21 cellular contexts compared by ENCODE assay signal in genomic region chr20:34049897-34050695, GRCh38. TPM values are rescaled to one million over a fixed set of nuclear protein-coding genes. Genes with fewer than 3 reads are reported as not detected.
A peak's percentile ranks its signal among the peaks of the same experiment; 100 is the strongest.
DNase-seq lines count a peak whose midpoint lies in the region; ATAC-seq and TF ChIP-seq lines count a peak whose summit lies in the region.
"Had no signal": no experiment of that assay in that cellular context is flagged by ENCODE, and none has a peak within 500 bp of the region (broad histone marks: within the 10 kb centered on the region; RNA-seq: fewer than 3 reads in every experiment).

No MANE protein-coding gene starts in this region.

- no peak overlapping the region for H3K18ac ChIP-seq in trophoblast cell (ENCODE audit: low read length)
- H3K18ac ChIP-seq in mesendoderm (ENCODE audit: low read length): no peak overlapping the region

- no peak overlapping the region for H3K4me3 ChIP-seq in CD8-positive, alpha-beta memory T cell (ENCODE audit: low read length)
- no peak overlapping the region for H3K4me3 ChIP-seq in trophoblast cell (ENCODE audit: low read depth, low read length)
- H3K4me3 ChIP-seq in mesendoderm (ENCODE audit: low read length): no peak overlapping the region

- no peak overlapping the region for H3K23ac ChIP-seq in trophoblast cell (ENCODE audit: low read length)
- no peak overlapping the region for H3K23ac ChIP-seq in mesendoderm (ENCODE audit: low read length)

- no peak overlapping the region for H2AFZ ChIP-seq in trophoblast cell (ENCODE audit: insufficient read depth, low read length, poor library complexity)

- no peak overlapping the region for H2BK12ac ChIP-seq in trophoblast cell (ENCODE audit: low read length)

- no peak for ATAC-seq in GM18858 (IDR thresholded peaks at IDR 0.05; ENCODE audit: unreplicated experiment)
- ATAC-seq: stimulated activated naive CD8-positive, alpha-beta T cell treated with anti-CD3 and anti-CD28 coated beads, Interleukin-15, amount 100 ng/mL, for 72 hours had no signal

- CTCF ChIA-PET in CD8-positive, alpha-beta memory T cell (lab: Charles Lee): no interaction called here

- peaks cover 37% of the 10 kb centered on the region for H3K4me1 ChIP-seq in CD8-positive, alpha-beta memory T cell (ENCODE audit: insufficient read depth, low read length)
- H3K4me1 ChIP-seq in trophoblast cell (ENCODE audit: control insufficient read depth in 1 of 2, insufficient read depth in 2 of 2, low read length in 2 of 2): peaks cover 0 to 2% of the 10 kb centered on the region in 2 experiments
- peaks cover 7% of the 10 kb centered on the region for H3K4me1 ChIP-seq in mesendoderm (ENCODE audit: control insufficient read depth, low read depth, low read length)

- H2BK120ac ChIP-seq in trophoblast cell (ENCODE audit: insufficient read depth, low read length, poor library complexity) (no peak overlapping the region), mesendoderm (ENCODE audit: low read depth, low read length) (no peak overlapping the region)

- H3K9ac ChIP-seq in trophoblast cell (ENCODE audit: low read length) (no peak overlapping the region), mesendoderm (ENCODE audit: low read length) (no peak overlapping the region)

- peaks cover 4% of the 10 kb centered on the region for H3K79me2 ChIP-seq in trophoblast cell (ENCODE audit: control insufficient read depth, insufficient read depth, low read length, poor library complexity)
- peaks cover 23% of the 10 kb centered on the region for H3K79me2 ChIP-seq in mesendoderm (ENCODE audit: control insufficient read depth, insufficient read depth, low read length)

- no peak overlapping the region for H4K91ac ChIP-seq in trophoblast cell (ENCODE audit: low read depth, low read length)

- H3K79me1 ChIP-seq in trophoblast cell (ENCODE audit: low read length): no peaks in the 10 kb centered on the region
- H3K79me1 ChIP-seq in mesendoderm (ENCODE audit: low read length): peaks cover 28% of the 10 kb centered on the region

- H3K4me3 Mint-ChIP-seq in CD8-positive, alpha-beta memory T cell: no peak overlapping the region
- H3K4me3 Mint-ChIP-seq in glutamatergic neuron (ENCODE audit: unreplicated experiment): peak overlapping the region; percentile 20
- H3K4me3 Mint-ChIP-seq: stimulated activated naive CD8-positive, alpha-beta T cell treated with anti-CD3 and anti-CD28 coated beads, Interleukin-15, amount 100 ng/mL, for 72 hours; type B pancreatic cell had no signal

- DNase-seq in CD8-positive, alpha-beta memory T cell: no peak
- DNase-seq in NCI-H446 (lab: John Stamatoyannopoulos, UW) (peak; percentile 23 to 50), glutamatergic neuron (no peak), trophoblast cell (no peak), mesendoderm (no peak)
- no peak for DNase-seq in activated CD4-positive, alpha-beta T cell treated with anti-CD3 and anti-CD28 coated beads, Interleukin-2, amount 50 U/mL, for 1 hour
- DNase-seq: AML-193; Caco-2; dermis blood vessel endothelial cell; H7; hypothalamus; mammary epithelial cell; NCI-H1105 treated with DMSO at 0.1 percent for 48 hours; NCI-H2081 treated with DMSO at 0.1 percent for 48 hours; NCI-H524 treated with DMSO at 0.1 percent for 48 hours; RPMI8226; stimulated activated naive CD8-positive, alpha-beta T cell treated with anti-CD3 and anti-CD28 coated beads, Interleukin-15, amount 100 ng/mL, for 72 hours; T1000 had no signal

- H3K4me2 ChIP-seq in trophoblast cell (ENCODE audit: low read length): no peak overlapping the region
- no peak overlapping the region for H3K4me2 ChIP-seq in mesendoderm (ENCODE audit: low read length)

- H2AK5ac ChIP-seq in trophoblast cell (ENCODE audit: low read length) (no peak overlapping the region), mesendoderm (ENCODE audit: low read length) (no peak overlapping the region)

- POLR2A ChIA-PET in CD8-positive, alpha-beta memory T cell (lab: Charles Lee): no interaction called here

- H2BK5ac ChIP-seq in trophoblast cell (ENCODE audit: low read depth, low read length, poor library complexity) (no peak overlapping the region), mesendoderm (ENCODE audit: low read length) (no peak overlapping the region)

- H3K27me3 ChIP-seq in CD8-positive, alpha-beta memory T cell (ENCODE audit: insufficient read depth, low read length, poor library complexity, severe bottlenecking): no peaks in the 10 kb centered on the region
- H3K27me3 ChIP-seq in trophoblast cell (ENCODE audit: insufficient read depth, low read length) (no peaks in the 10 kb centered on the region), mesendoderm (ENCODE audit: insufficient read depth, low read length, poor library complexity) (no peaks in the 10 kb centered on the region)

- H3K27ac Mint-ChIP-seq in CD8-positive, alpha-beta memory T cell: peak overlapping the region in 7 of 8 donors; percentile 37 to 81 (median 47)
- peak overlapping the region; percentile 46 for H3K27ac Mint-ChIP-seq in glutamatergic neuron (ENCODE audit: unreplicated experiment)
- H3K27ac Mint-ChIP-seq: activated T-helper 2 cell treated with anti-CD3 and anti-CD28 coated beads, Interferon-gamma antibody, Interleukin-2, Interleukin-4, amounts not matched to agents 10 μg/mL and 5 μg/mL and 100 μg/mL, durations not matched to agents 14 hours and 24 hours and 36 hours; type B pancreatic cell had no signal

- H4K8ac ChIP-seq in trophoblast cell (ENCODE audit: low read depth, low read length): no peak overlapping the region
- H4K8ac ChIP-seq in mesendoderm (ENCODE audit: low read depth, low read length): no peak overlapping the region

- no peak overlapping the region for H3K14ac ChIP-seq in trophoblast cell (ENCODE audit: low read length)

- H3K56ac ChIP-seq in mesendoderm (ENCODE audit: low read length): no peak overlapping the region

- no peak overlapping the region for H2BK15ac ChIP-seq in mesendoderm (replicated peaks; ENCODE audit: low read depth)

- no peak overlapping the region for H4K5ac ChIP-seq in mesendoderm (ENCODE audit: low read length)

- no peak overlapping the region for H4K12ac ChIP-seq in trophoblast cell (ENCODE audit: low read depth, low read length)

- H3K4me1 Mint-ChIP-seq in CD8-positive, alpha-beta memory T cell: peaks cover 76 to 98% (median 96%) of the 10 kb centered on the region in 3 donors
- H3K4me1 Mint-ChIP-seq in glutamatergic neuron (ENCODE audit: low read depth, unreplicated experiment): peaks cover 37% of the 10 kb centered on the region

- no peaks in the 10 kb centered on the region for H3K9me3 Mint-ChIP-seq in CD8-positive, alpha-beta memory T cell
- peaks cover 3% of the 10 kb centered on the region for H3K9me3 Mint-ChIP-seq in glutamatergic neuron (ENCODE audit: unreplicated experiment)
- H3K9me3 Mint-ChIP-seq: activated T-helper 2 cell treated with anti-CD3 and anti-CD28 coated beads, Interferon-gamma antibody, Interleukin-2, Interleukin-4, amounts not matched to agents 10 μg/mL and 5 μg/mL and 100 μg/mL, durations not matched to agents 14 hours and 24 hours and 36 hours; stimulated activated naive CD8-positive, alpha-beta T cell treated with anti-CD3 and anti-CD28 coated beads, Interleukin-15, amount 100 ng/mL, for 72 hours; type B pancreatic cell had no signal

- peaks cover 0 to 3% of the 10 kb centered on the region in 2 donors for H3K27me3 Mint-ChIP-seq in CD8-positive, alpha-beta memory T cell
- H3K27me3 Mint-ChIP-seq in glutamatergic neuron (ENCODE audit: unreplicated experiment): peaks cover 3% of the 10 kb centered on the region
- H3K27me3 Mint-ChIP-seq: stimulated activated naive CD8-positive, alpha-beta T cell treated with anti-CD3 and anti-CD28 coated beads, Interleukin-15, amount 100 ng/mL, for 72 hours; type B pancreatic cell had no signal

- H3K27ac ChIP-seq in CD8-positive, alpha-beta memory T cell (ENCODE audit: low read depth, low read length): no peak overlapping the region
- H3K27ac ChIP-seq in trophoblast cell (ENCODE audit: low read depth, low read length): no peak overlapping the region
- no peak overlapping the region for H3K27ac ChIP-seq in mesendoderm (ENCODE audit: low read depth, low read length)

- TF ChIP-seq CTCF in glutamatergic neuron (IDR thresholded peaks at IDR 0.05; ENCODE audit: partially characterized antibody, unreplicated experiment): no peak

- H3K4ac ChIP-seq in trophoblast cell (ENCODE audit: low read depth, low read length) (peak overlapping the region; percentile 53), mesendoderm (ENCODE audit: low read depth, low read length) (no peak overlapping the region)

- H3K36me3 ChIP-seq in CD8-positive, alpha-beta memory T cell (ENCODE audit: insufficient read depth, low read length): no peaks in the 10 kb centered on the region
- H3K36me3 ChIP-seq in trophoblast cell (ENCODE audit: control insufficient read depth in 1 of 2, insufficient read depth in 2 of 2, low read length in 2 of 2) (no peaks in the 10 kb centered on the region), mesendoderm (ENCODE audit: control insufficient read depth, insufficient read depth, low read length) (no peaks in the 10 kb centered on the region)

- H3K9me3 ChIP-seq in CD8-positive, alpha-beta memory T cell (ENCODE audit: low read length): no peaks in the 10 kb centered on the region
- no peaks in the 10 kb centered on the region for H3K9me3 ChIP-seq in trophoblast cell (ENCODE audit: insufficient read depth, low read depth, low read length)
- H3K9me3 ChIP-seq: Caco-2 had no signal

- H3K36me3 Mint-ChIP-seq in CD8-positive, alpha-beta memory T cell: peaks cover 0 to 25% (median 1%) of the 10 kb centered on the region in 3 donors
- H3K36me3 Mint-ChIP-seq in glutamatergic neuron (ENCODE audit: unreplicated experiment): no peaks in the 10 kb centered on the region
- H3K36me3 Mint-ChIP-seq: type B pancreatic cell had no signal

- WGBS in trophoblast cell (ENCODE audit: extremely low coverage, insufficient coverage, insufficient read length): no CpG with 5 or more reads among the region's 4 CpGs
- no CpG with 5 or more reads among the region's 4 CpGs for WGBS in mesendoderm (ENCODE audit: extremely low coverage, insufficient coverage, low lambda C conversion rate)

RNA-seq across cellular contexts. Expression of gene RALY, which starts 56.4 kb away (rescaled TPM):
- total RNA-seq in CD8-positive, alpha-beta memory T cell: 100 to 1,000 TPM; 159 to 160 TPM
- polyA plus RNA-seq in CD8-positive, alpha-beta memory T cell: 230 TPM
- total RNA-seq in glutamatergic neuron (ENCODE audit: unreplicated experiment): 234 TPM
- 138 and 151 TPM in 2 replicates for polyA plus RNA-seq in trophoblast cell (2013)
- polyA plus RNA-seq in mesendoderm (2013, experiment 1 of 2): 107 TPM
- 107 TPM for polyA plus RNA-seq in mesendoderm (2013, experiment 2 of 2)

Comparison
In these comparisons a context has a peak if more than half of its experiments do, and no peak if none do; other contexts are left out.
1. DNase-seq: peak in NCI-H446 (2 of 2); none in CD8-positive, alpha-beta memory T cell (0 of 5), glutamatergic neuron (single experiment), trophoblast cell (0 of 2), mesendoderm (single experiment) and activated CD4-positive, alpha-beta T cell treated with anti-CD3 and anti-CD28 coated beads, Interleukin-2, amount 50 U/mL, for 1 hour (single experiment).